Comparison of ENCODE assay signal across 1 cellular context in the genomic region with DNA sequence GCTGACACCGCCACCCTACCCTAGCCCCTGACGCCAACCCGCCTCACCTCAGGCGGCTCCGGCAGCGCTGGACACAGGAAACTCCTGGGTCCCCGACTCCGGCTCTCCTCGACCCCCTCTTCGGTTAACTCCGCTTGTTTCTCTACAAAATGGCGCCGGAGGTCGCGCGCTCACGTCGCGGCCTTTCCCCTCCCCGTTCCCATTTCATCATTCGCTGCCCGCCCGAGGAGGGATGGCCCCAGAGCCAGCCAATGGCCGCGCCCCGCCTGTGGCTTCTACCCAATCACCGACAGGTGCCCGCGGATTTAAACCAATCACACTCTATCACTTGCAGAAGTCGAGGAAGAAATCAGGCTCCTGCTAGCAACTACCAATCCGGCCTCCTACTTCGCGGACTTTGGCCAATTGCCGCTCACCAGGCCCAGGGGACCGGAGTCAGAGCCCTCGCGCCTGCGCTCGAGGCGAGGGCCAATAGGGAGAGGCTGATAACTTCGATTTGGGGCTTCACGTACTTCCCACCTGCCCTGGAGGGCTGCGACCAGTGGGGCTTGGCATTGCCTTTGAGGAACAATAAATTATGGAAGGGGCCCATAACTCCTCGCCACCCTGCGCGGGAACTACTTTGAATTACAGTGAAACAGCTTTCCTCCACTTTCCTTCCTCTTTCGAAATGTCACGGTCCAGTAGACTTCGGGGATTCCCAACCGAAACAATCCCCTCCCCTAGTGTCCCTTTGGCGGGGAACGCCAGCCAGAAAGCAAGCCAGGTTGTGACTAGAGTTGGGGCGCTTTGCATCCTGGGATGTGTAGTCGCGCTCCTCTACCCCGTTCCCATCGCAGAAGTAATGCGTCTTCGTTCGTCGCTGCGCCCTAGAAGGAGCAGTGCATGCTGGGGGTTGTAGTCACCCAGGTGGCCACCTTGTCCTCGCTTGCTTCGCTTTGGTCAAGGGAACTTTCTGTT.
TF ChIP-seq lines count a peak whose summit lies in the region.

A gene (minus strand): TSS at position 146 of the 960 bp plus-strand sequence. CDS start 30,489 bp downstream, outside the sequence.

TF ChIP-seq in K562, 482 proteins besides CTCF, POLR2A, EP300 and RAD21 (continued from another document and continues in another):
- TF ChIP-seq, protein P1, sequence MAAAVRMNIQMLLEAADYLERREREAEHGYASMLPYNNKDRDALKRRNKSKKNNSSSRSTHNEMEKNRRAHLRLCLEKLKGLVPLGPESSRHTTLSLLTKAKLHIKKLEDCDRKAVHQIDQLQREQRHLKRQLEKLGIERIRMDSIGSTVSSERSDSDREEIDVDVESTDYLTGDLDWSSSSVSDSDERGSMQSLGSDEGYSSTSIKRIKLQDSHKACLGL (CRISPR knock-in tag; IDR thresholded peaks at IDR 0.05; ENCODE audit: borderline replicate concordance, poor library complexity, severe bottlenecking) = no peak
- TF ChIP-seq ZNF76 (CRISPR knock-in tag; IDR thresholded peaks at IDR 0.05; ENCODE audit: borderline replicate concordance) (0 out of 2 replicates have a peak, but pooled peaks have one; percentile 29), RFX1 (IDR thresholded peaks at IDR 0.05) (no peak), CHCHD3 (CRISPR knock-in tag; IDR thresholded peaks at IDR 0.05) (no peak), RFX5 (IDR thresholded peaks at IDR 0.05; ENCODE audit: low read depth, low read length) (peak; percentile 87), SAFB2 (IDR thresholded peaks at IDR 0.05; ENCODE audit: borderline replicate concordance, low read depth, low read length, severe bottlenecking) (no peak), ZNF41 (CRISPR knock-in tag; conservative IDR thresholded peaks at IDR 0.05) (0 out of 2 replicates have a peak, but pooled peaks have one; percentile 1), ESRRB (CRISPR knock-in tag; IDR thresholded peaks at IDR 0.05; ENCODE audit: borderline replicate concordance) (no peak), ERF (CRISPR knock-in tag; IDR thresholded peaks at IDR 0.05) (no peak), ELF2 (CRISPR knock-in tag; IDR thresholded peaks at IDR 0.05) (peak; percentile 26; the same call in 1 of the 2 replicates), POLR3G (IDR thresholded peaks at IDR 0.05; ENCODE audit: extremely low read depth, insufficient read length, insufficient replicate concordance) (no peak), PPARD (CRISPR knock-in tag; IDR thresholded peaks at IDR 0.05) (no peak), BRCA1 (IDR thresholded peaks at IDR 0.05) (no peak), BRCA1 (CRISPR knock-in tag; IDR thresholded peaks at IDR 0.05) (no peak), POLR2B (IDR thresholded peaks at IDR 0.05; ENCODE audit: low read depth, partially characterized antibody) (peak; percentile 92), ETV1 (tag; conservative IDR thresholded peaks at IDR 0.05; ENCODE audit: low read depth) (peak; percentile 3; the same call in 1 of the 2 replicates), U2AF2 (optimal IDR thresholded peaks at IDR 0.05; ENCODE audit: low read depth, low read length) (no peak), RBM14 (IDR thresholded peaks at IDR 0.05; ENCODE audit: borderline replicate concordance, insufficient read depth, low read depth, low read length) (no peak), NR4A1 (CRISPR knock-in tag; IDR thresholded peaks at IDR 0.05) (no peak), NR4A1 (tag; IDR thresholded peaks at IDR 0.05) (peak; percentile 90), FOXA1 (IDR thresholded peaks at IDR 0.05; ENCODE audit: borderline replicate concordance) (no peak), PYGO2 (tag; IDR thresholded peaks at IDR 0.05) (peak; percentile 22; the same call in 1 of the 2 replicates), ARID1B (IDR thresholded peaks at IDR 0.05) (peak; percentile 26; the same call in 1 of the 2 replicates), SNRNP70 (optimal IDR thresholded peaks at IDR 0.05; ENCODE audit: low read depth, low read length) (no peak), LEF1 (IDR thresholded peaks at IDR 0.05) (peak; percentile 85), DNMT1 (IDR thresholded peaks at IDR 0.05) (no peak), RUNX1 (IDR thresholded peaks at IDR 0.05; ENCODE audit: low read depth) (no peak)
- TF ChIP-seq, protein P2, sequence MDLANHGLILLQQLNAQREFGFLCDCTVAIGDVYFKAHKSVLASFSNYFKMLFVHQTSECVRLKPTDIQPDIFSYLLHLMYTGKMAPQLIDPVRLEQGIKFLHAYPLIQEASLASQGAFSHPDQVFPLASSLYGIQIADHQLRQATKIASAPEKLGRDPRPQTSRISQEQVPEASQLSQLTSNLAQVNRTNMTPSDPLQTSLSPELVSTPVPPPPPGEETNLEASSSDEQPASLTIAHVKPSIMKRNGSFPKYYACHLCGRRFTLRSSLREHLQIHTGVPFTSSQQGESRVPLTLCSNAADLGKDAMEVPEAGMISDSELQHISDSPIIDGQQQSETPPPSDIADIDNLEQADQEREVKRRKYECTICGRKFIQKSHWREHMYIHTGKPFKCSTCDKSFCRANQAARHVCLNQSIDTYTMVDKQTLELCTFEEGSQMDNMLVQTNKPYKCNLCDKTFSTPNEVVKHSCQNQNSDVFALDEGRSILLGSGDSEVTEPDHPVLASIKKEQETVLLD (IDR thresholded peaks at IDR 0.05) = peak; percentile 87
- TF ChIP-seq, protein P3, sequence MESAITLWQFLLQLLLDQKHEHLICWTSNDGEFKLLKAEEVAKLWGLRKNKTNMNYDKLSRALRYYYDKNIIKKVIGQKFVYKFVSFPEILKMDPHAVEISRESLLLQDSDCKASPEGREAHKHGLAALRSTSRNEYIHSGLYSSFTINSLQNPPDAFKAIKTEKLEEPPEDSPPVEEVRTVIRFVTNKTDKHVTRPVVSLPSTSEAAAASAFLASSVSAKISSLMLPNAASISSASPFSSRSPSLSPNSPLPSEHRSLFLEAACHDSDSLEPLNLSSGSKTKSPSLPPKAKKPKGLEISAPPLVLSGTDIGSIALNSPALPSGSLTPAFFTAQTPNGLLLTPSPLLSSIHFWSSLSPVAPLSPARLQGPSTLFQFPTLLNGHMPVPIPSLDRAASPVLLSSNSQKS (CRISPR knock-in tag; IDR thresholded peaks at IDR 0.05) = no peak
- TF ChIP-seq, protein P4, sequence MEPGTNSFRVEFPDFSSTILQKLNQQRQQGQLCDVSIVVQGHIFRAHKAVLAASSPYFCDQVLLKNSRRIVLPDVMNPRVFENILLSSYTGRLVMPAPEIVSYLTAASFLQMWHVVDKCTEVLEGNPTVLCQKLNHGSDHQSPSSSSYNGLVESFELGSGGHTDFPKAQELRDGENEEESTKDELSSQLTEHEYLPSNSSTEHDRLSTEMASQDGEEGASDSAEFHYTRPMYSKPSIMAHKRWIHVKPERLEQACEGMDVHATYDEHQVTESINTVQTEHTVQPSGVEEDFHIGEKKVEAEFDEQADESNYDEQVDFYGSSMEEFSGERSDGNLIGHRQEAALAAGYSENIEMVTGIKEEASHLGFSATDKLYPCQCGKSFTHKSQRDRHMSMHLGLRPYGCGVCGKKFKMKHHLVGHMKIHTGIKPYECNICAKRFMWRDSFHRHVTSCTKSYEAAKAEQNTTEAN (CRISPR knock-in tag; IDR thresholded peaks at IDR 0.05) = no peak
- TF ChIP-seq, protein P5, sequence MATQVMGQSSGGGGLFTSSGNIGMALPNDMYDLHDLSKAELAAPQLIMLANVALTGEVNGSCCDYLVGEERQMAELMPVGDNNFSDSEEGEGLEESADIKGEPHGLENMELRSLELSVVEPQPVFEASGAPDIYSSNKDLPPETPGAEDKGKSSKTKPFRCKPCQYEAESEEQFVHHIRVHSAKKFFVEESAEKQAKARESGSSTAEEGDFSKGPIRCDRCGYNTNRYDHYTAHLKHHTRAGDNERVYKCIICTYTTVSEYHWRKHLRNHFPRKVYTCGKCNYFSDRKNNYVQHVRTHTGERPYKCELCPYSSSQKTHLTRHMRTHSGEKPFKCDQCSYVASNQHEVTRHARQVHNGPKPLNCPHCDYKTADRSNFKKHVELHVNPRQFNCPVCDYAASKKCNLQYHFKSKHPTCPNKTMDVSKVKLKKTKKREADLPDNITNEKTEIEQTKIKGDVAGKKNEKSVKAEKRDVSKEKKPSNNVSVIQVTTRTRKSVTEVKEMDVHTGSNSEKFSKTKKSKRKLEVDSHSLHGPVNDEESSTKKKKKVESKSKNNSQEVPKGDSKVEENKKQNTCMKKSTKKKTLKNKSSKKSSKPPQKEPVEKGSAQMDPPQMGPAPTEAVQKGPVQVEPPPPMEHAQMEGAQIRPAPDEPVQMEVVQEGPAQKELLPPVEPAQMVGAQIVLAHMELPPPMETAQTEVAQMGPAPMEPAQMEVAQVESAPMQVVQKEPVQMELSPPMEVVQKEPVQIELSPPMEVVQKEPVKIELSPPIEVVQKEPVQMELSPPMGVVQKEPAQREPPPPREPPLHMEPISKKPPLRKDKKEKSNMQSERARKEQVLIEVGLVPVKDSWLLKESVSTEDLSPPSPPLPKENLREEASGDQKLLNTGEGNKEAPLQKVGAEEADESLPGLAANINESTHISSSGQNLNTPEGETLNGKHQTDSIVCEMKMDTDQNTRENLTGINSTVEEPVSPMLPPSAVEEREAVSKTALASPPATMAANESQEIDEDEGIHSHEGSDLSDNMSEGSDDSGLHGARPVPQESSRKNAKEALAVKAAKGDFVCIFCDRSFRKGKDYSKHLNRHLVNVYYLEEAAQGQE (CRISPR knock-in tag; IDR thresholded peaks at IDR 0.05; ENCODE audit: low read depth) = no peak
- TF ChIP-seq, protein P6, sequence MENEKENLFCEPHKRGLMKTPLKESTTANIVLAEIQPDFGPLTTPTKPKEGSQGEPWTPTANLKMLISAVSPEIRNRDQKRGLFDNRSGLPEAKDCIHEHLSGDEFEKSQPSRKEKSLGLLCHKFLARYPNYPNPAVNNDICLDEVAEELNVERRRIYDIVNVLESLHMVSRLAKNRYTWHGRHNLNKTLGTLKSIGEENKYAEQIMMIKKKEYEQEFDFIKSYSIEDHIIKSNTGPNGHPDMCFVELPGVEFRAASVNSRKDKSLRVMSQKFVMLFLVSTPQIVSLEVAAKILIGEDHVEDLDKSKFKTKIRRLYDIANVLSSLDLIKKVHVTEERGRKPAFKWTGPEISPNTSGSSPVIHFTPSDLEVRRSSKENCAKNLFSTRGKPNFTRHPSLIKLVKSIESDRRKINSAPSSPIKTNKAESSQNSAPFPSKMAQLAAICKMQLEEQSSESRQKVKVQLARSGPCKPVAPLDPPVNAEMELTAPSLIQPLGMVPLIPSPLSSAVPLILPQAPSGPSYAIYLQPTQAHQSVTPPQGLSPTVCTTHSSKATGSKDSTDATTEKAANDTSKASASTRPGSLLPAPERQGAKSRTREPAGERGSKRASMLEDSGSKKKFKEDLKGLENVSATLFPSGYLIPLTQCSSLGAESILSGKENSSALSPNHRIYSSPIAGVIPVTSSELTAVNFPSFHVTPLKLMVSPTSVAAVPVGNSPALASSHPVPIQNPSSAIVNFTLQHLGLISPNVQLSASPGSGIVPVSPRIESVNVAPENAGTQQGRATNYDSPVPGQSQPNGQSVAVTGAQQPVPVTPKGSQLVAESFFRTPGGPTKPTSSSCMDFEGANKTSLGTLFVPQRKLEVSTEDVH (IDR thresholded peaks at IDR 0.05; ENCODE audit: low read depth, partially characterized antibody) = peak; percentile 70
- TF ChIP-seq, protein P7, sequence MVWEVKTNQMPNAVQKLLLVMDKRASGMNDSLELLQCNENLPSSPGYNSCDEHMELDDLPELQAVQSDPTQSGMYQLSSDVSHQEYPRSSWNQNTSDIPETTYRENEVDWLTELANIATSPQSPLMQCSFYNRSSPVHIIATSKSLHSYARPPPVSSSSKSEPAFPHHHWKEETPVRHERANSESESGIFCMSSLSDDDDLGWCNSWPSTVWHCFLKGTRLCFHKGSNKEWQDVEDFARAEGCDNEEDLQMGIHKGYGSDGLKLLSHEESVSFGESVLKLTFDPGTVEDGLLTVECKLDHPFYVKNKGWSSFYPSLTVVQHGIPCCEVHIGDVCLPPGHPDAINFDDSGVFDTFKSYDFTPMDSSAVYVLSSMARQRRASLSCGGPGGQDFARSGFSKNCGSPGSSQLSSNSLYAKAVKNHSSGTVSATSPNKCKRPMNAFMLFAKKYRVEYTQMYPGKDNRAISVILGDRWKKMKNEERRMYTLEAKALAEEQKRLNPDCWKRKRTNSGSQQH (CRISPR knock-in tag; IDR thresholded peaks at IDR 0.05) = no peak
- TF ChIP-seq, protein P8, sequence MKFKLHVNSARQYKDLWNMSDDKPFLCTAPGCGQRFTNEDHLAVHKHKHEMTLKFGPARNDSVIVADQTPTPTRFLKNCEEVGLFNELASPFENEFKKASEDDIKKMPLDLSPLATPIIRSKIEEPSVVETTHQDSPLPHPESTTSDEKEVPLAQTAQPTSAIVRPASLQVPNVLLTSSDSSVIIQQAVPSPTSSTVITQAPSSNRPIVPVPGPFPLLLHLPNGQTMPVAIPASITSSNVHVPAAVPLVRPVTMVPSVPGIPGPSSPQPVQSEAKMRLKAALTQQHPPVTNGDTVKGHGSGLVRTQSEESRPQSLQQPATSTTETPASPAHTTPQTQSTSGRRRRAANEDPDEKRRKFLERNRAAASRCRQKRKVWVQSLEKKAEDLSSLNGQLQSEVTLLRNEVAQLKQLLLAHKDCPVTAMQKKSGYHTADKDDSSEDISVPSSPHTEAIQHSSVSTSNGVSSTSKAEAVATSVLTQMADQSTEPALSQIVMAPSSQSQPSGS (CRISPR knock-in tag; IDR thresholded peaks at IDR 0.05) = no peak
- TF ChIP-seq, protein P9, sequence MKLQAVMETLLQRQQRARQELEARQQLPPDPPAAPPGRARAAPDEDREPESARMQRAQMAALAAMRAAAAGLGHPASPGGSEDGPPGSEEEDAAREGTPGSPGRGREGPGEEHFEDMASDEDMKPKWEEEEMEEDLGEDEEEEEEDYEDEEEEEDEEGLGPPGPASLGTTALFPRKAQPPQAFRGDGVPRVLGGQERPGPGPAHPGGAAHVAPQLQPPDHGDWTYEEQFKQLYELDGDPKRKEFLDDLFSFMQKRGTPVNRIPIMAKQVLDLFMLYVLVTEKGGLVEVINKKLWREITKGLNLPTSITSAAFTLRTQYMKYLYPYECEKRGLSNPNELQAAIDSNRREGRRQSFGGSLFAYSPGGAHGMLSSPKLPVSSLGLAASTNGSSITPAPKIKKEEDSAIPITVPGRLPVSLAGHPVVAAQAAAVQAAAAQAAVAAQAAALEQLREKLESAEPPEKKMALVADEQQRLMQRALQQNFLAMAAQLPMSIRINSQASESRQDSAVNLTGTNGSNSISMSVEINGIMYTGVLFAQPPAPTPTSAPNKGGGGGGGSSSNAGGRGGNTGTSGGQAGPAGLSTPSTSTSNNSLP (IDR thresholded peaks at IDR 0.05; ENCODE audit: borderline replicate concordance, low read depth, low read length) = 0 out of 2 replicates have a peak, but pooled peaks have one; percentile 47
- TF ChIP-seq, protein P10, sequence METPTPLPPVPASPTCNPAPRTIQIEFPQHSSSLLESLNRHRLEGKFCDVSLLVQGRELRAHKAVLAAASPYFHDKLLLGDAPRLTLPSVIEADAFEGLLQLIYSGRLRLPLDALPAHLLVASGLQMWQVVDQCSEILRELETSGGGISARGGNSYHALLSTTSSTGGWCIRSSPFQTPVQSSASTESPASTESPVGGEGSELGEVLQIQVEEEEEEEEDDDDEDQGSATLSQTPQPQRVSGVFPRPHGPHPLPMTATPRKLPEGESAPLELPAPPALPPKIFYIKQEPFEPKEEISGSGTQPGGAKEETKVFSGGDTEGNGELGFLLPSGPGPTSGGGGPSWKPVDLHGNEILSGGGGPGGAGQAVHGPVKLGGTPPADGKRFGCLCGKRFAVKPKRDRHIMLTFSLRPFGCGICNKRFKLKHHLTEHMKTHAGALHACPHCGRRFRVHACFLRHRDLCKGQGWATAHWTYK (CRISPR knock-in tag; IDR thresholded peaks at IDR 0.05) = no peak; the same call in 1 of the 2 replicates
- TF ChIP-seq, protein P11, sequence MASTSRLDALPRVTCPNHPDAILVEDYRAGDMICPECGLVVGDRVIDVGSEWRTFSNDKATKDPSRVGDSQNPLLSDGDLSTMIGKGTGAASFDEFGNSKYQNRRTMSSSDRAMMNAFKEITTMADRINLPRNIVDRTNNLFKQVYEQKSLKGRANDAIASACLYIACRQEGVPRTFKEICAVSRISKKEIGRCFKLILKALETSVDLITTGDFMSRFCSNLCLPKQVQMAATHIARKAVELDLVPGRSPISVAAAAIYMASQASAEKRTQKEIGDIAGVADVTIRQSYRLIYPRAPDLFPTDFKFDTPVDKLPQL (IDR thresholded peaks at IDR 0.05; ENCODE audit: extremely low read depth, insufficient read length) = no peak
